ENCODE assay signal across 24 cellular contexts in the genomic region with DNA sequence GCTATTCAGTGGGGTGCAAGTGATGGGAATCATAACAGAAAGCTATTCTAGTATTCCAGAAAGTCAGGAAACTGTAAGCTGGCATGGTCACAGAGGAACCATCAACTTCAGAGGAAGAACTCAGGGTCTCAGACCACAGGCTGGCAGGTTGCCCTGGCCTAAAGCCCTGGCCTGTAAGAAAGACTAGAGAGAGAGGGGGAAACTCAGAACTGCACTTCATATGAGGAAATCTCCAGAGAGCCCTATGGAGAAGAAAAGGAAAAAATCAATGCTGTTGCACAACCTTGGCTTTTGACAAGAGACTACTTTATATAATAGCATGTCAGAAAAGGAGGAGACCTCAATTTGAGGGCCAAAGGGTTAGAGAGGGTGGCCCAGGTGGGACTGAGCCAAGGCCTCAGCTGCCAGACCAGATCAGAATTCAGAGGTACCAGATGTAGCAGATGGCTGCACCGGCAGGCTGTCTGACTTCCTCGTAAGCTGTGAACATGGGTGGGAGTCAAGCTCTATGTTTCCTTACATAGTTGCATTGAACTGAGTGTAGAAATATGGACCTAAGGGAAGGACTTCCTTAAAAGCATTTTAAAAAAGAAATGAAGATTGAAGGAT.
DNase-seq lines count a peak whose midpoint lies in the region; ATAC-seq and TF ChIP-seq lines count a peak whose summit lies in the region.
"Had no signal": no experiment of that assay in that cellular context is flagged by ENCODE, and none has a peak within 500 bp of the region (broad histone marks: within the 10 kb centered on the region; RNA-seq: fewer than 3 reads in every experiment).

No MANE protein-coding gene starts in this region.

- H3K36me3 ChIP-seq in left lung: no peaks in the 10 kb centered on the region
- H3K36me3 ChIP-seq: BLaER1, lower lobe of right lung, MG63, Peyer's patch, spleen had no signal

- DNase-seq in DMS 273 (lab: John Stamatoyannopoulos, UW; ENCODE audit: unreplicated experiment) (peak; percentile 73), NCI-H2171 treated with DMSO at 0.1 percent for 48 hours (lab: John Stamatoyannopoulos, UW) (peak; percentile 70), left lung (no peak), RKO (ENCODE audit: low spot score) (no peak), NCI-H128 (lab: John Stamatoyannopoulos, UW; ENCODE audit: unreplicated experiment) (no peak), foreskin melanocyte (no peak)
- DNase-seq in activated T-cell treated with anti-CD3 and anti-CD28 coated beads, Interleukin-2, amount 50 U/mL, for 72 hours: no peak
- DNase-seq: ACHN; activated gamma-delta T cell; activated naive CD8-positive, alpha-beta T cell treated with anti-CD3 and anti-CD28 coated beads, Interleukin-2, amount 10 ng/mL, durations not matched to agents 7 days and 5 days; HCEC 1CT; KBM-7; lower lobe of right lung; MG63; mucosa of descending colon; NCI-H1436 treated with DMSO at 0.1 percent for 48 hours; NCI-H510A treated with DMSO at 0.1 percent for 48 hours; Peyer's patch; spleen; T-helper 1 cell had no signal

- intact Hi-C loops in left lung (cut with DNase I): no loop called here

- peak overlapping the region in 3 of 5 experiments; percentile 42 to 83 (median 75) for H3K27ac Mint-ChIP-seq in brain
- H3K27ac Mint-ChIP-seq in activated T-cell treated with anti-CD3 and anti-CD28 coated beads, Interleukin-2, amount 50 U/mL, for 72 hours: no peak overlapping the region
- H3K27ac Mint-ChIP-seq: activated naive CD8-positive, alpha-beta T cell treated with anti-CD3 and anti-CD28 coated beads, Interleukin-2, amount 10 ng/mL, durations not matched to agents 7 days and 5 days; type B pancreatic cell had no signal

- peak; percentile 42 for ATAC-seq in left lung
- no peak for ATAC-seq in activated T-cell treated with anti-CD3 and anti-CD28 coated beads, Interleukin-2, amount 50 U/mL, for 72 hours (replicated peaks in 1 of 2)
- ATAC-seq: mucosa of descending colon had no signal

- no peaks in the 10 kb centered on the region for H3K27me3 ChIP-seq in left lung
- H3K27me3 ChIP-seq: BLaER1, MG63, Peyer's patch, spleen had no signal

- no peaks in the 10 kb centered on the region for H3K36me3 Mint-ChIP-seq in brain
- peaks cover 0 to 3% of the 10 kb centered on the region in 2 donors for H3K36me3 Mint-ChIP-seq in activated T-cell treated with anti-CD3 and anti-CD28 coated beads, Interleukin-2, amount 50 U/mL, for 72 hours (ENCODE audit: insufficient read depth in 2 of 2)
- H3K36me3 Mint-ChIP-seq: activated naive CD8-positive, alpha-beta T cell treated with anti-CD3 and anti-CD28 coated beads, Interleukin-2, amount 10 ng/mL, durations not matched to agents 7 days and 5 days; type B pancreatic cell had no signal

- no peak overlapping the region for H3K27ac ChIP-seq in left lung
- H3K27ac ChIP-seq: BLaER1, lower lobe of right lung, Peyer's patch, spleen had no signal

- no peaks in the 10 kb centered on the region for H3K4me1 Mint-ChIP-seq in brain
- H3K4me1 Mint-ChIP-seq in activated T-cell treated with anti-CD3 and anti-CD28 coated beads, Interleukin-2, amount 50 U/mL, for 72 hours (ENCODE audit: low read depth): no peaks in the 10 kb centered on the region
- H3K4me1 Mint-ChIP-seq: activated naive CD8-positive, alpha-beta T cell treated with anti-CD3 and anti-CD28 coated beads, Interleukin-2, amount 10 ng/mL, durations not matched to agents 7 days and 5 days had no signal

- no peak overlapping the region for H3K4me3 ChIP-seq in left lung
- H3K4me3 ChIP-seq: BLaER1, lower lobe of right lung, MG63, mucosa of descending colon, Peyer's patch, spleen had no signal

- TF ChIP-seq CTCF in brain (conservative IDR thresholded peaks at IDR 0.05) (no peak), left lung (IDR thresholded peaks at IDR 0.05) (no peak)

- H3K9me3 Mint-ChIP-seq in brain: peaks cover 10 to 46% (median 28%) of the 10 kb centered on the region in 5 experiments
- peaks cover 1 to 6% of the 10 kb centered on the region in 2 donors for H3K9me3 Mint-ChIP-seq in activated T-cell treated with anti-CD3 and anti-CD28 coated beads, Interleukin-2, amount 50 U/mL, for 72 hours

- H3K27me3 Mint-ChIP-seq in brain: no peaks in the 10 kb centered on the region
- H3K27me3 Mint-ChIP-seq in activated T-cell treated with anti-CD3 and anti-CD28 coated beads, Interleukin-2, amount 50 U/mL, for 72 hours (ENCODE audit: low read depth): no peaks in the 10 kb centered on the region
- H3K27me3 Mint-ChIP-seq: type B pancreatic cell had no signal

- H3K9me3 ChIP-seq in left lung: peaks cover 0 to 9% of the 10 kb centered on the region in 2 donors
- H3K9me3 ChIP-seq: MG63, Peyer's patch had no signal

- H3K4me1 ChIP-seq in left lung: no peaks in the 10 kb centered on the region
- H3K4me1 ChIP-seq: BLaER1, lower lobe of right lung, Peyer's patch, spleen had no signal

- H3K4me3 Mint-ChIP-seq in brain: peak overlapping the region in 1 of 5 experiments; percentile 9
- no peak overlapping the region for H3K4me3 Mint-ChIP-seq in activated T-cell treated with anti-CD3 and anti-CD28 coated beads, Interleukin-2, amount 50 U/mL, for 72 hours
- H3K4me3 Mint-ChIP-seq: activated naive CD8-positive, alpha-beta T cell treated with anti-CD3 and anti-CD28 coated beads, Interleukin-2, amount 10 ng/mL, durations not matched to agents 7 days and 5 days; nephron; type B pancreatic cell had no signal

Comparison
In these comparisons a context has a peak if more than half of its experiments do, and no peak if none do; other contexts are left out.
1. DNase-seq: peak in DMS 273 (single experiment) and NCI-H2171 treated with DMSO at 0.1 percent for 48 hours (single experiment); none in left lung (0 of 2), RKO (single experiment), NCI-H128 (single experiment), activated T-cell treated with anti-CD3 and anti-CD28 coated beads, Interleukin-2, amount 50 U/mL, for 72 hours (0 of 2) and foreskin melanocyte (single experiment).